13 cellular contexts compared by ENCODE assay signal in the genomic region with DNA sequence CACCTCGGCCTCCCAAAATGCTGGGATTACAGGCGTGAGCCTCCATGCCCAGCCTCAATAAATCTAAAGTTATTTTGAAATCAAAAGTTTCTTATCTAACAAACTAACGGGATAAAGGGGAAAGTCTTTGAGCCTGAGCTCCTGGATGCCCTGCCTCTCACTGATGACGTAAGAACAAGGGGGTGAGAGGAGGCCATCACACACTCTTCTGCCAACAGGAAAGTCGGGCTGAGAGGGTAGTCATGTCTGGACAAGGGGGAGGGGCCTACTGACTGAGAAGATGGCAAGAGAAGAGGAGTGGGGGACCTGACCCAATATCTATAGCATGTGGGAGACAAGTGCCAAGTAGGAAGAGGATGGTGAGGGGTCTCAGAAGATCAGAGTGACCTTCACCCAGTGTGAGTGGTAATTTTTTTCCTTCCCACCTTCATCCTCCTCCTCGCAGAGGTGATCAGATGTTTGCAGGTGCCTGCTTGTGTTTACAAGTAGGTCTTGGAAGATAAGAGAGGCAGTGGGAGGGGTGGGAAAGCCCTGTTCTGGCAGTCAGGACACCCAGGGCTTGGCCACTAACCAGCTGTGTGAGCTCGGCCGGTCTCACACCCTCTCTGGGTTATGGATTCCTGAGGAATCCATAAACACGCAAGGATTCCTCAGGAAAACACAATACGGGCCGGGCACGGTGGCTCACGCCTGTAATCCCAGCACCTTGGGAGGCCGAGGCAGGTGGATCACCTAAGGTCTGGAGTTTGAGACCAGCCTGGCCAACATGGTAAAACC. TPM values are rescaled to one million over a fixed set of nuclear protein-coding genes. Genes with fewer than 3 reads are reported as not detected.
DNase-seq lines count a peak whose midpoint lies in the region; TF ChIP-seq lines count a peak whose summit lies in the region.
"Had no signal": no experiment of that assay in that cellular context is flagged by ENCODE, and none has a peak within 500 bp of the region (broad histone marks: within the 10 kb centered on the region; RNA-seq: fewer than 3 reads in every experiment).

No MANE protein-coding gene starts in this region.

- no peak for TF ChIP-seq CTCF in PC-9 (conservative IDR thresholded peaks at IDR 0.05)
- no peak for TF ChIP-seq CTCF in coronary artery (IDR thresholded peaks at IDR 0.05)
- TF ChIP-seq CTCF in osteocyte (IDR thresholded peaks at IDR 0.05): no peak
- TF ChIP-seq CTCF in neural progenitor cell (IDR thresholded peaks at IDR 0.05): no peak

- H3K27ac Mint-ChIP-seq in osteocyte (ENCODE audit: unreplicated experiment): peak overlapping the region; percentile 84
- no peak overlapping the region for H3K27ac Mint-ChIP-seq in neural progenitor cell

- no peaks in the 10 kb centered on the region for H3K9me2 ChIP-seq in PC-9 (ENCODE audit: insufficient read depth)

- no peaks in the 10 kb centered on the region for H3K27me3 Mint-ChIP-seq in osteocyte (ENCODE audit: unreplicated experiment)
- peaks cover 9% of the 10 kb centered on the region for H3K27me3 Mint-ChIP-seq in neural progenitor cell (ENCODE audit: insufficient read depth, low read depth)

- H3K4me2 ChIP-seq in PC-9 (peak overlapping the region; percentile 85; the same call in 1 of the 2 replicates), neural progenitor cell (no peak overlapping the region)

- peaks cover 67% of the 10 kb centered on the region for H3K4me1 Mint-ChIP-seq in osteocyte (ENCODE audit: unreplicated experiment)
- H3K4me1 Mint-ChIP-seq in neural progenitor cell: peaks cover 44% of the 10 kb centered on the region

- H3F3A ChIP-seq in PC-9 (ENCODE audit: insufficient read depth, low read depth) (peaks cover 67% of the 10 kb centered on the region), neural progenitor cell (ENCODE audit: low read depth) (no peaks in the 10 kb centered on the region)

- H3K4me3 Mint-ChIP-seq in osteocyte (ENCODE audit: unreplicated experiment) (no peak overlapping the region), neural progenitor cell (no peak overlapping the region)

- H3K36me3 ChIP-seq in ACC112 (ENCODE audit: insufficient read depth, low read length) (no peaks in the 10 kb centered on the region), PC-9 (ENCODE audit: low read depth) (no peaks in the 10 kb centered on the region), neural progenitor cell (no peaks in the 10 kb centered on the region)

- H3K36me3 Mint-ChIP-seq in osteocyte (ENCODE audit: unreplicated experiment) (no peaks in the 10 kb centered on the region), neural progenitor cell (no peaks in the 10 kb centered on the region)

- H3K9me3 Mint-ChIP-seq in osteocyte (ENCODE audit: unreplicated experiment) (no peaks in the 10 kb centered on the region), neural progenitor cell (no peaks in the 10 kb centered on the region)

- intact Hi-C loops in PC-9 (cut with micrococcal nuclease; ENCODE audit: unreplicated experiment): loop anchor here (10.0 kb wide), 1 partner anchor 347 kb away; no protein-coding TSS in a partner anchor

- BruUV-seq in PC-9 (replicated peaks; lab: Mats Ljungman, UMichigan): no TSS peak

- DNase-seq in PC-9 (no peak), coronary artery (ENCODE audit: low spot score) (no peak), osteocyte (ENCODE audit: extremely low spot score, unreplicated experiment) (no peak), iPS-NIHi11 (ENCODE audit: low spot score) (no peak), GM03348 (ENCODE audit: low spot score) (no peak), neural progenitor cell (ENCODE audit: low spot score) (no peak), SHP77 (lab: John Stamatoyannopoulos, UW) (no peak)
- DNase-seq: amygdala had no signal

- no peaks in the 10 kb centered on the region for H4K20me1 ChIP-seq in PC-9 (ENCODE audit: insufficient read depth)
- no peaks in the 10 kb centered on the region for H4K20me1 ChIP-seq in neural progenitor cell (ENCODE audit: low read depth)

- no peaks in the 10 kb centered on the region for H3K27me3 ChIP-seq in ACC112 (ENCODE audit: insufficient read depth, low read length)
- no peaks in the 10 kb centered on the region for H3K27me3 ChIP-seq in PC-9 (ENCODE audit: insufficient read depth, low read depth)
- H3K27me3 ChIP-seq in neural progenitor cell: no peaks in the 10 kb centered on the region

- H3K9me3 ChIP-seq in PC-9 (ENCODE audit: insufficient read depth, low read depth) (no peaks in the 10 kb centered on the region), neural progenitor cell (ENCODE audit: low read depth) (no peaks in the 10 kb centered on the region)

- CTCF ChIA-PET in PC-9 (lab: Charles Lee): interaction anchor here (0.7 kb wide), 1 partner anchor 161 kb away, joined by 7 read pairs; no protein-coding TSS in a partner anchor

- H3K79me2 ChIP-seq in ACC112 (ENCODE audit: control insufficient read depth, insufficient read depth, low read length, unreplicated experiment): no peaks in the 10 kb centered on the region
- peaks cover 16% of the 10 kb centered on the region; the same call in 1 of the 2 replicates for H3K79me2 ChIP-seq in PC-9 (ENCODE audit: low read depth)
- no peaks in the 10 kb centered on the region for H3K79me2 ChIP-seq in neural progenitor cell (ENCODE audit: low read depth)

- H3K4me1 ChIP-seq in ACC112 (ENCODE audit: control insufficient read depth, insufficient read depth, low read length, unreplicated experiment): peaks cover 72% of the 10 kb centered on the region
- peaks cover 81% of the 10 kb centered on the region for H3K4me1 ChIP-seq in PC-9 (replicated peaks; ENCODE audit: insufficient read depth)
- peaks cover 6% of the 10 kb centered on the region for H3K4me1 ChIP-seq in neural progenitor cell

- H2AFZ ChIP-seq in ACC112 (ENCODE audit: low read length, unreplicated experiment): no peak overlapping the region
- H2AFZ ChIP-seq in PC-9: no peak overlapping the region
- no peak overlapping the region for H2AFZ ChIP-seq in neural progenitor cell (replicated peaks)

- POLR2A ChIA-PET in PC-9 (lab: Charles Lee; ENCODE audit: unreplicated experiment): interaction anchor here (0.5 to 0.7 kb wide), 2 partner anchors 26 to 220 kb away, joined by 7 to 9 read pairs; no protein-coding TSS in a partner anchor

- no peak overlapping the region for H3K9ac ChIP-seq in neural progenitor cell

- H3K27ac ChIP-seq in ACC112 (ENCODE audit: low read depth, low read length) (peak overlapping the region; percentile 90), PC-9 (peak overlapping the region; percentile 100), coronary artery (peak overlapping the region; percentile 95 to 99), neural progenitor cell (no peak overlapping the region)

- H3K4me3 ChIP-seq in ACC112 (ENCODE audit: low read depth, low read length): no peak overlapping the region
- H3K4me3 ChIP-seq in PC-9: no peak overlapping the region
- H3K4me3 ChIP-seq in coronary artery: no peak overlapping the region
- no peak overlapping the region for H3K4me3 ChIP-seq in neural progenitor cell

RNA-seq across cellular contexts. Expression of gene UQCRHL, which starts 9.6 kb away (rescaled TPM):
- total RNA-seq in PC-9 (2021) (4.9 and 5.1 TPM in 2 replicates), osteocyte (1.5 and 1.6 TPM in 2 replicates), neural progenitor cell (ENCODE audit: low replicate concordance) (2.8 and 4.8 TPM in 2 replicates)

RNA-seq across cellular contexts. Expression of gene FBLIM1, which starts 39.2 kb away (rescaled TPM):
- total RNA-seq in PC-9 (2021) (57.2 and 114 TPM in 2 replicates), osteocyte (149 and 156 TPM in 2 replicates), neural progenitor cell (ENCODE audit: low replicate concordance) (4.7 and 13.0 TPM in 2 replicates)

RNA-seq across cellular contexts. Expression of gene SPEN, which starts 49.7 kb away (rescaled TPM):
- total RNA-seq in PC-9 (2021) (44.9 and 46.8 TPM in 2 replicates), osteocyte (54.0 and 59.8 TPM in 2 replicates), neural progenitor cell (ENCODE audit: low replicate concordance) (40.1 and 59.6 TPM in 2 replicates)

RNA-seq across cellular contexts. Expression of gene TMEM82, which starts 55.5 kb away (rescaled TPM):
- total RNA-seq in PC-9 (2021) (not detected in 2 replicates), osteocyte (not detected in 2 replicates), neural progenitor cell (ENCODE audit: low replicate concordance) (0.56 TPM in 1 of 2 replicates, not detected in the other)
- total RNA-seq: mesenteric fat pad, pulmonary artery endothelial cell, Right ventricle myocardium inferior, temporal lobe had no signal
